In genomic region chr2:109128048-109128465, GRCh38 we compare ENCODE assay signal across 1 cellular context.
TF ChIP-seq lines count a peak whose summit lies in the region.

No MANE protein-coding gene starts in this region.

TF ChIP-seq in GM12878, 131 proteins besides CTCF, POLR2A, EP300 and RAD21 (continued from another document):
- TF ChIP-seq CUX1 (IDR thresholded peaks at IDR 0.05; ENCODE audit: insufficient replicate concordance, low read depth, low read length), result no peak
- TF ChIP-seq SREBF2 (IDR thresholded peaks at IDR 0.05; ENCODE audit: low read length), result no peak
- no peak for TF ChIP-seq HDGF (IDR thresholded peaks at IDR 0.05)
- TF ChIP-seq CBX5 (IDR thresholded peaks at IDR 0.05; ENCODE audit: low read depth), result no peak
- 0 out of 2 replicates have a peak, but pooled peaks have one; percentile 22 for TF ChIP-seq IRF4 (IDR thresholded peaks at IDR 0.05; ENCODE audit: low read depth, low read length)
- TF ChIP-seq IKZF1 (conservative IDR thresholded peaks at IDR 0.05), result peak; percentile 70
- no peak for TF ChIP-seq NKRF (conservative IDR thresholded peaks at IDR 0.05)
- no peak for TF ChIP-seq ETV6 (conservative IDR thresholded peaks at IDR 0.05 in 1 of 2, IDR thresholded peaks at IDR 0.05 in 1 of 2; ENCODE audit: borderline replicate concordance in 1 of 2, low read depth in 1 of 2)
- peak; percentile 8 for TF ChIP-seq MEF2B (IDR thresholded peaks at IDR 0.05; ENCODE audit: partially characterized antibody, poor library complexity, severe bottlenecking)
- no peak for TF ChIP-seq BMI1 (IDR thresholded peaks at IDR 0.05; ENCODE audit: borderline replicate concordance)
- no peak for TF ChIP-seq BCLAF1 (IDR thresholded peaks at IDR 0.05)
- 0 out of 2 replicates have a peak, but pooled peaks have one; percentile 54 for TF ChIP-seq SIN3A (IDR thresholded peaks at IDR 0.05; ENCODE audit: low read depth, low read length)
- no peak for TF ChIP-seq FOS (IDR thresholded peaks at IDR 0.05; ENCODE audit: borderline replicate concordance, extremely low read depth, insufficient read length)
- no peak for TF ChIP-seq JUNB (IDR thresholded peaks at IDR 0.05)
- no peak for TF ChIP-seq ATF7 (IDR thresholded peaks at IDR 0.05; ENCODE audit: low read depth)
- TF ChIP-seq ZNF217 (IDR thresholded peaks at IDR 0.05), result peak; percentile 53; the same call in 1 of the 2 replicates
- TF ChIP-seq ZBTB40 (IDR thresholded peaks at IDR 0.05; ENCODE audit: borderline replicate concordance), result no peak
- TF ChIP-seq SMC3 (IDR thresholded peaks at IDR 0.05; ENCODE audit: borderline replicate concordance, low read length), result peak; percentile 81
- TF ChIP-seq ZNF622 (IDR thresholded peaks at IDR 0.05), result no peak
- TF ChIP-seq E2F8 (IDR thresholded peaks at IDR 0.05; ENCODE audit: low read depth, partially characterized antibody), result no peak
